Comparison of ENCODE assay signal across 29 cellular contexts in the genomic region with DNA sequence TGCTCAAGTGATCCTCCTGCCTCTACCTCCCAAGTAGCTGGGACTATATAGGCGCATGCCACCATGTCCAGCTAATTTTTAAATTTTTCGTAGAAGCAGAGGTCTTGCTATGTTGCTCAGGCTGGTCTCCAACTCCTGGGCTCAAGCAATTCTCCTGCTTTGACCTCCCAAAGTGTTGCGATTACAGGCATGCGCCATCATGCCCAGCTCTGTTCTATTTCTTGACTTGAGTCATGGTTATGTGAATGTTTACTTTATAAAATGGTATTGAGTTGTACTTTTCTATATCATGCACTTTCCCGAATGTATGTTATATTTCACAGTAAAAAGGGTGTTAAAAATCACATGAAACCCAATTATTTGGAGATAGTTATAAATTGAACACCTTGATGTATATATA.
"Had no signal": no experiment of that assay in that cellular context is flagged by ENCODE, and none has a peak within 500 bp of the region (broad histone marks: within the 10 kb centered on the region; RNA-seq: fewer than 3 reads in every experiment).

No MANE protein-coding gene starts in this region.

- H3K4me1 ChIP-seq: adrenal gland, body of pancreas had no signal

- H3K27me3 ChIP-seq: adrenal gland, body of pancreas, dorsolateral prefrontal cortex, esophagus muscularis mucosa, gastroesophageal sphincter, heart right ventricle had no signal

- H3K36me3 ChIP-seq: adrenal gland, esophagus muscularis mucosa, gastroesophageal sphincter, heart right ventricle had no signal

- H3K4me3 ChIP-seq: adrenal gland, body of pancreas, coronary artery, dorsolateral prefrontal cortex, esophagus muscularis mucosa, gastroesophageal sphincter, heart right ventricle had no signal

- DNase-seq: activated CD4-positive, alpha-beta memory T cell treated with anti-CD3 and anti-CD28 coated beads for 36 hours; activated CD4-positive, alpha-beta T cell treated with anti-CD3 and anti-CD28 coated beads for 36 hours; activated CD4-positive, alpha-beta T cell treated with anti-CD3 and anti-CD28 coated beads, Interleukin-2, amount 10 ng/mL, durations not matched to agents 24 days and 14 days; activated CD4-positive, CD25-positive, alpha-beta regulatory T cell; activated CD4-positive, CD25-positive, alpha-beta regulatory T cell treated with anti-CD3 and anti-CD28 coated beads, Interleukin-2, amount 50 U/mL, for 72 hours; activated CD8-positive, alpha-beta memory T cell treated with anti-CD3 and anti-CD28 coated beads, Interleukin-2, amount 10 ng/mL, durations not matched to agents 7 days and 5 days; activated CD8-positive, alpha-beta memory T cell treated with anti-CD3 and anti-CD28 coated beads, Interleukin-2, amount 50 U/mL, for 4 hours; activated CD8-positive, alpha-beta T cell treated with anti-CD3 and anti-CD28 coated beads, Interleukin-2, amount 10 ng/mL, durations not matched to agents 7 days and 5 days; activated effector memory CD4-positive, alpha-beta T cell treated with anti-CD3 and anti-CD28 coated beads, Interleukin-2, amount 50 U/mL, for 16 hours; activated naive CD4-positive, alpha-beta T cell treated with anti-CD3 and anti-CD28 coated beads for 36 hours; activated naive CD8-positive, alpha-beta T cell treated with anti-CD3 and anti-CD28 coated beads for 36 hours; activated naive CD8-positive, alpha-beta T cell treated with anti-CD3 and anti-CD28 coated beads, Interleukin-2, amount 50 U/mL, for 24 hours; activated T-cell treated with anti-CD3 and anti-CD28 coated beads, Interleukin-2, amount 50 U/mL, for 1 hour; activated T-cell treated with anti-CD3 and anti-CD28 coated beads, Interleukin-2, amount 50 U/mL, for 48 hours; adrenal gland; amygdala; aorta; body of pancreas; dorsolateral prefrontal cortex; effector memory CD4-positive, alpha-beta T cell; endodermal cell; erythroblast; foreskin melanocyte; heart right ventricle; T-cell; T1000 had no signal

- H3K9me3 ChIP-seq: adrenal gland, body of pancreas, esophagus muscularis mucosa, gastroesophageal sphincter had no signal

- H3K27ac ChIP-seq: adrenal gland, body of pancreas, coronary artery, dorsolateral prefrontal cortex, esophagus muscularis mucosa, gastroesophageal sphincter, heart right ventricle had no signal

- ATAC-seq: activated CD4-positive, alpha-beta T cell treated with anti-CD3 and anti-CD28 coated beads for 36 hours; activated CD8-positive, alpha-beta memory T cell treated with anti-CD3 and anti-CD28 coated beads, Interleukin-2, amount 10 ng/mL, durations not matched to agents 7 days and 5 days; activated CD8-positive, alpha-beta T cell treated with anti-CD3 and anti-CD28 coated beads, Interleukin-2, amount 10 ng/mL, durations not matched to agents 7 days and 5 days; activated naive CD8-positive, alpha-beta T cell treated with anti-CD3 and anti-CD28 coated beads, Interleukin-2, amount 50 U/mL, for 24 hours; body of pancreas; gastroesophageal sphincter; heart right ventricle; T-cell had no signal
